In the genomic region with DNA sequence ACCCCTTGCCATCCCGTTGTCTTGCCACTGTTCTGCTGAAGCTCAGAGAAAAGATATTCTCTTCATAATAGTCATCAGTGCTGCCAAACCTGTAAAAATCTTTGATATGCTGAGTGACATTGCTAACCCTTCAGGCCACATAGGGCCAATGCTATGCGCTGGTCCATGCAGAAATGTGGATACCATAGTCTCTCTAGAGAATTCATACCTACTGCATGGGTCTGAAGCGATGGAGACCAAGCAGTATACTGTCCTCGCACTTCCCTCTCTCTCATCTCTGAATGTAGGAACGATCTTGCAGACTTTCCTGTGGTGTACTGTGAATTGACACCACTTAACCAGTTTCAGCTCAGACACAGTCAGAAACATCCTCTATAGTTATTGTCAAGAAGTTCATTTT, we compare ENCODE assay signal across 26 cellular contexts. TPM values are rescaled to one million over a fixed set of nuclear protein-coding genes. Genes with fewer than 3 reads are reported as not detected.
A peak's percentile ranks its signal among the peaks of the same experiment; 100 is the strongest.
DNase-seq lines count a peak whose midpoint lies in the region; ATAC-seq, FAIRE-seq and TF ChIP-seq lines count a peak whose summit lies in the region.
"Had no signal": no experiment of that assay in that cellular context is flagged by ENCODE, and none has a peak within 500 bp of the region (broad histone marks: within the 10 kb centered on the region; RNA-seq: fewer than 3 reads in every experiment).

No MANE protein-coding gene starts in this region.

- peaks cover 10% of the 10 kb centered on the region for H3K4me1 ChIP-seq in A673 (ENCODE audit: insufficient read depth, low read length, poor library complexity, severe bottlenecking)
- H3K4me1 ChIP-seq in CD8-positive, alpha-beta T cell (ENCODE audit: insufficient read depth, low read length), result peaks cover 58% of the 10 kb centered on the region
- H3K4me1 ChIP-seq: esophagus muscularis mucosa, gastrocnemius medialis, pancreas, right lobe of liver, vagina had no signal

- no peaks in the 10 kb centered on the region for H3K9me3 ChIP-seq in A673 (ENCODE audit: low read depth, low read length, poor library complexity, severe bottlenecking)
- H3K9me3 ChIP-seq in CD8-positive, alpha-beta T cell (ENCODE audit: low read length), result no peaks in the 10 kb centered on the region
- H3K9me3 ChIP-seq: esophagus muscularis mucosa, gastrocnemius medialis, pancreas, right lobe of liver, vagina had no signal

- H3K9me3 Mint-ChIP-seq in CD8-positive, alpha-beta T cell, result no peaks in the 10 kb centered on the region
- H3K9me3 Mint-ChIP-seq in activated CD8-positive, alpha-beta T cell treated with anti-CD3 and anti-CD28 coated beads for 36 hours, result peaks cover 10% of the 10 kb centered on the region
- H3K9me3 Mint-ChIP-seq in memory B cell, result peaks cover 2% of the 10 kb centered on the region

- no peak for FAIRE-seq in frontal cortex (lab: Jason Lieb, UNC)
- FAIRE-seq: pancreas had no signal

- no TSS peak for BruUV-seq in A673 (replicated peaks; lab: Mats Ljungman, UMichigan)

- H3K27ac Mint-ChIP-seq in CD8-positive, alpha-beta T cell, result peak overlapping the region; percentile 81
- peak overlapping the region; percentile 98 for H3K27ac Mint-ChIP-seq in activated CD8-positive, alpha-beta T cell treated with anti-CD3 and anti-CD28 coated beads for 36 hours
- no peak overlapping the region for H3K27ac Mint-ChIP-seq in memory B cell
- H3K27ac Mint-ChIP-seq: CD14-positive monocyte, nephron progenitor cell, WTC11 had no signal

- no peak for TF ChIP-seq CTCF in A673 (conservative IDR thresholded peaks at IDR 0.05; ENCODE audit: low read depth, low read length)
- TF ChIP-seq CTCF in CD8-positive, alpha-beta T cell (IDR thresholded peaks at IDR 0.05), result no peak
- TF ChIP-seq CTCF in activated CD8-positive, alpha-beta T cell treated with anti-CD3 and anti-CD28 coated beads for 36 hours (IDR thresholded peaks at IDR 0.05), result no peak

- H3K36me3 Mint-ChIP-seq in CD8-positive, alpha-beta T cell, result no peaks in the 10 kb centered on the region
- peaks cover 10% of the 10 kb centered on the region for H3K36me3 Mint-ChIP-seq in activated CD8-positive, alpha-beta T cell treated with anti-CD3 and anti-CD28 coated beads for 36 hours (ENCODE audit: low read depth)
- peaks cover 1% of the 10 kb centered on the region for H3K36me3 Mint-ChIP-seq in memory B cell
- H3K36me3 Mint-ChIP-seq: CD14-positive monocyte, WTC11 had no signal

- H3K4me3 ChIP-seq in A673 (ENCODE audit: low read depth, low read length, poor library complexity, severe bottlenecking), result no peak overlapping the region
- no peak overlapping the region for H3K4me3 ChIP-seq in CD8-positive, alpha-beta T cell (ENCODE audit: low read depth, low read length)
- H3K4me3 ChIP-seq: esophagus muscularis mucosa, gastrocnemius medialis, pancreas, right lobe of liver, vagina had no signal

- no peaks in the 10 kb centered on the region for H3K27me3 ChIP-seq in A673 (replicated peaks; ENCODE audit: insufficient read depth, low read depth, low read length, poor library complexity)
- H3K27me3 ChIP-seq in CD8-positive, alpha-beta T cell (ENCODE audit: insufficient read depth, low read length), result no peaks in the 10 kb centered on the region
- H3K27me3 ChIP-seq: gastrocnemius medialis, pancreas, right lobe of liver, vagina had no signal

- CTCF ChIA-PET in A673 (lab: Charles Lee), result no interaction called here
- CTCF ChIA-PET in CD8-positive, alpha-beta T cell (lab: Charles Lee), result interaction anchor here (0.6 to 2.6 kb wide), 13 partner anchors 11 to 215 kb away, joined by 3 to 16 read pairs (median 5); no protein-coding TSS in a partner anchor
- CTCF ChIA-PET in activated CD8-positive, alpha-beta T cell treated with anti-CD3 and anti-CD28 coated beads for 36 hours (lab: Charles Lee), result interaction anchor here (0.6 to 4.0 kb wide), 14 partner anchors 11 to 217 kb away, joined by 3 to 20 read pairs (median 4); no protein-coding TSS in a partner anchor

- in situ Hi-C loops in G401 (cut with HindIII; ENCODE audit: low sequenced_read_pairs), result no loop called here

- intact Hi-C loops in A673 (cut with micrococcal nuclease; ENCODE audit: unreplicated experiment), result no loop called here
- intact Hi-C loops in CD8-positive, alpha-beta T cell (cut with DNase I, micrococcal nuclease), result no loop called here
- intact Hi-C loops in activated CD8-positive, alpha-beta T cell treated with anti-CD3 and anti-CD28 coated beads for 36 hours (cut with micrococcal nuclease), result loop anchor here (5.0 kb wide), 1 partner anchor 34 kb away; no protein-coding TSS in a partner anchor

- H3K36me3 ChIP-seq in A673 (ENCODE audit: insufficient read depth, low read length, poor library complexity, severe bottlenecking), result no peaks in the 10 kb centered on the region
- no peaks in the 10 kb centered on the region for H3K36me3 ChIP-seq in CD8-positive, alpha-beta T cell (ENCODE audit: insufficient read depth, low read length)
- H3K36me3 ChIP-seq: esophagus muscularis mucosa, gastrocnemius medialis, pancreas, right lobe of liver, vagina had no signal

- H3K27me3 Mint-ChIP-seq in CD8-positive, alpha-beta T cell (ENCODE audit: low read depth), result no peaks in the 10 kb centered on the region
- H3K27me3 Mint-ChIP-seq in activated CD8-positive, alpha-beta T cell treated with anti-CD3 and anti-CD28 coated beads for 36 hours, result no peaks in the 10 kb centered on the region
- no peaks in the 10 kb centered on the region for H3K27me3 Mint-ChIP-seq in memory B cell

- H3K4me1 Mint-ChIP-seq in CD8-positive, alpha-beta T cell (ENCODE audit: low read depth), result peaks cover 50% of the 10 kb centered on the region
- peaks cover 53% of the 10 kb centered on the region for H3K4me1 Mint-ChIP-seq in activated CD8-positive, alpha-beta T cell treated with anti-CD3 and anti-CD28 coated beads for 36 hours (ENCODE audit: low read depth)
- H3K4me1 Mint-ChIP-seq in memory B cell, result peaks cover 26% of the 10 kb centered on the region
- H3K4me1 Mint-ChIP-seq: nephron progenitor cell, WTC11 had no signal

- H3K4me3 Mint-ChIP-seq in CD8-positive, alpha-beta T cell, result peak overlapping the region; percentile 66
- H3K4me3 Mint-ChIP-seq in activated CD8-positive, alpha-beta T cell treated with anti-CD3 and anti-CD28 coated beads for 36 hours, result peak overlapping the region; percentile 10
- H3K4me3 Mint-ChIP-seq in memory B cell, result peak overlapping the region; percentile 2
- H3K4me3 Mint-ChIP-seq: CD14-positive monocyte, nephron progenitor cell, WTC11 had no signal

- H3K27ac ChIP-seq in A673 (ENCODE audit: low read depth, low read length, poor library complexity, severe bottlenecking), result peak overlapping the region; percentile 17
- H3K27ac ChIP-seq in CD8-positive, alpha-beta T cell (ENCODE audit: low read depth, low read length), result no peak overlapping the region
- H3K27ac ChIP-seq: esophagus muscularis mucosa, gastrocnemius medialis, pancreas, right lobe of liver, vagina had no signal

- ATAC-seq in CD8-positive, alpha-beta T cell, result peak; percentile 59
- ATAC-seq in activated CD8-positive, alpha-beta T cell treated with anti-CD3 and anti-CD28 coated beads for 36 hours, result peak; percentile 43
- no peak for ATAC-seq in memory B cell (ENCODE audit: low read depth)
- no peak for ATAC-seq in GM18502 (IDR thresholded peaks at IDR 0.05; ENCODE audit: poor library complexity, unreplicated experiment)
- ATAC-seq: gastrocnemius medialis, HepG2, left ventricle myocardium superior, pancreas, right lobe of liver, SK-N-SH treated with all-trans-retinoic acid at 6 μM for 48 hours, WTC11 had no signal

- POLR2A ChIA-PET in A673 (lab: Charles Lee; ENCODE audit: low non-redundant PET), result no interaction called here
- POLR2A ChIA-PET in CD8-positive, alpha-beta T cell (lab: Charles Lee), result interaction anchor here (0.8 to 2.3 kb wide), 3 partner anchors 14 to 130 kb away, joined by 3 to 10 read pairs (median 3); no protein-coding TSS in a partner anchor
- POLR2A ChIA-PET in activated CD8-positive, alpha-beta T cell treated with anti-CD3 and anti-CD28 coated beads for 36 hours (lab: Charles Lee), result interaction anchor here (0.5 to 2.3 kb wide), 13 partner anchors 8 to 139 kb away, joined by 3 to 11 read pairs (median 5); a partner anchor contains a TSS

- DNase-seq in A673 (ENCODE audit: low spot score), result no peak
- peak in 1 of 7 experiments; percentile 53 for DNase-seq in CD8-positive, alpha-beta T cell
- no peak for DNase-seq in activated CD8-positive, alpha-beta T cell treated with anti-CD3 and anti-CD28 coated beads for 36 hours
- no peak for DNase-seq in memory B cell (ENCODE audit: low spot score in 2 of 2)
- DNase-seq in frontal cortex (ENCODE audit: low spot score in 2 of 2), result no peak
- DNase-seq in G401 (ENCODE audit: low spot score), result no peak
- DNase-seq: effector memory CD4-positive, alpha-beta T cell; gastrocnemius medialis; H7; hypothalamus; left ventricle myocardium superior; midbrain; NCI-H1105 treated with DMSO at 0.1 percent for 48 hours; NCI-H2081; NCI-H510A treated with DMSO at 0.1 percent for 48 hours; nephron progenitor cell; pancreas; right lobe of liver; T1000 had no signal

RNA-seq across cellular contexts. Expression of a gene that starts 17.9 kb away (rescaled TPM):
- total RNA-seq in A673 (2021) (17.0 and 22.2 TPM in 2 replicates), frontal cortex (101 TPM)
- total RNA-seq in CD8-positive, alpha-beta T cell, result 100 to 1,000 TPM; 113 to 115 TPM
- 100 to 1,000 TPM; 131 to 132 TPM for total RNA-seq in activated CD8-positive, alpha-beta T cell treated with anti-CD3 and anti-CD28 coated beads for 36 hours
- total RNA-seq in G401 (2014; rRNA removed; shearing (Covaris generic)), result not detected in 2 replicates

Comparison
In these comparisons a context has a peak if more than half of its experiments do, and no peak if none do; other contexts are left out.
1. ATAC-seq: peak in CD8-positive, alpha-beta T cell (single experiment) and activated CD8-positive, alpha-beta T cell treated with anti-CD3 and anti-CD28 coated beads for 36 hours (single experiment); none in memory B cell (single experiment) and GM18502 (single experiment).
2. H3K4me3 Mint-ChIP-seq: peak in every context shown above with its lines; median percentile 66 in CD8-positive, alpha-beta T cell; 10 in activated CD8-positive, alpha-beta T cell treated with anti-CD3 and anti-CD28 coated beads for 36 hours; 2 in memory B cell.
3. RNA of a gene that starts 17.9 kb away (total RNA-seq): 131 to 132 TPM in activated CD8-positive, alpha-beta T cell treated with anti-CD3 and anti-CD28 coated beads for 36 hours, 113 to 115 TPM in CD8-positive, alpha-beta T cell, 101 TPM in frontal cortex (single experiment) and 17.0 to 22.2 TPM in A673; not detected in G401; every median in the first group is over 10 times any median in the second.